Comparison of ENCODE assay signal across 8 cellular contexts in the genomic region with DNA sequence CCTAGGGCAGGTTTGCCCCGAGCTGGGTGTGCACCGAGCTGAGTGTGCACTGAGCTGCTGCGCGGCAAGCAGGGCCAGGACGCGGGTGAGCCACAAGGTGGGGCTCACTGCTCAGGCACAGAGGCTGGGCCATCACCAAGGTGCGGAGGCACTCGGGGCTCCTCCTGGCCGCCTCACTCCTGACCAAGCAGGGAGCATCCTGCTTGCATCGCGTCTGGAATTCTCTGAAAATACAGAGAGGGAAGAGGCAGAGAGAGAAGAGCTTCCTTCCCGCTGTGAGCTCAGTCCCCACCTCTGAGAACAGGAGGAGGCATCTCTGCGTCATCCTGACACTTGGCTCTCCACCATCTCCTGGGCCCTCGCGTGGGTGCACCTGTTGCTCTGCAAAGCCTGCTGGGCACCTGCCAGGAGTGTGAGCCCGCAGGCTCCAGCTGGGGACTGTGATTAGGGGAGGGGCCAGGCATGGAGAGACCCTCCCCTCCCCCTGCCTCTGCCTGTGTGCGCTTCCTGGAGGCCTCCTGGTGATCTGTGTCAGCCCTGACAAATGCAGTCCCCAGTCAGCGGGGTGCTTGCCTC.
DNase-seq lines count a peak whose midpoint lies in the region; ATAC-seq and TF ChIP-seq lines count a peak whose summit lies in the region.

No MANE protein-coding gene starts in this region.

- H3K36me3 Mint-ChIP-seq in effector memory CD8-positive, alpha-beta T cell (ENCODE audit: insufficient read depth): no peaks in the 10 kb centered on the region

- H3K4me3 Mint-ChIP-seq in effector memory CD8-positive, alpha-beta T cell: peak overlapping the region in 1 of 2 donors; percentile 0

- peak overlapping the region; percentile 27 for H3K4me3 ChIP-seq in NT2/D1 (ENCODE audit: insufficient read length, low read depth)

- peaks cover 30 to 51% of the 10 kb centered on the region in 2 donors for H3K27me3 Mint-ChIP-seq in effector memory CD8-positive, alpha-beta T cell

- peaks cover 5 to 9% of the 10 kb centered on the region in 2 donors for H3K4me1 Mint-ChIP-seq in effector memory CD8-positive, alpha-beta T cell (ENCODE audit: low read depth in 2 of 2)

- peak; percentile 82 for DNase-seq in ELF-1 (ENCODE audit: low read depth, low spot score)
- DNase-seq in NT2/D1 (ENCODE audit: low read depth, low spot score): peak; percentile 71
- DNase-seq in effector memory CD8-positive, alpha-beta T cell: peak in 2 of 3 experiments; percentile 2 to 3
- no peak for DNase-seq in omental fat pad (ENCODE audit: low spot score)
- no peak for DNase-seq in GOT3 (lab: John Stamatoyannopoulos, UW)

- H3K9me3 Mint-ChIP-seq in effector memory CD8-positive, alpha-beta T cell: no peaks in the 10 kb centered on the region

- H3K27me3 ChIP-seq in NT2/D1 (ENCODE audit: insufficient read depth, insufficient read length): peaks cover 12% of the 10 kb centered on the region

- TF ChIP-seq CTCF in omental fat pad (IDR thresholded peaks at IDR 0.05): no peak

- ATAC-seq in GM19452 (IDR thresholded peaks at IDR 0.05; ENCODE audit: unreplicated experiment) (peak; percentile 88), HG03520 (IDR thresholded peaks at IDR 0.05; ENCODE audit: unreplicated experiment) (peak; percentile 82), omental fat pad (ENCODE audit: low FRiP score) (peak; percentile 62), HG02571 (IDR thresholded peaks at IDR 0.05; ENCODE audit: unreplicated experiment) (no peak)
- peak; percentile 56 for ATAC-seq in effector memory CD8-positive, alpha-beta T cell (replicated peaks)

- peak overlapping the region; percentile 74 for H3K9ac ChIP-seq in NT2/D1 (ENCODE audit: insufficient read length, low read depth)

- H3K9me3 ChIP-seq in NT2/D1 (ENCODE audit: insufficient read depth, low read length): no peaks in the 10 kb centered on the region; the same call in 1 of the 2 replicates

- H3K36me3 ChIP-seq in NT2/D1 (ENCODE audit: insufficient read depth, insufficient read length, low read length): no peaks in the 10 kb centered on the region

- H3K4me1 ChIP-seq in NT2/D1 (ENCODE audit: insufficient read depth, insufficient read length): peaks cover 27% of the 10 kb centered on the region

- H3K27ac Mint-ChIP-seq in effector memory CD8-positive, alpha-beta T cell: no peak overlapping the region

Comparison
In these comparisons a context has a peak if more than half of its experiments do, and no peak if none do; other contexts are left out.
1. DNase-seq: peak in ELF-1 (single experiment), NT2/D1 (single experiment) and effector memory CD8-positive, alpha-beta T cell (2 of 3); none in omental fat pad (single experiment) and GOT3 (single experiment).